In the genomic region with DNA sequence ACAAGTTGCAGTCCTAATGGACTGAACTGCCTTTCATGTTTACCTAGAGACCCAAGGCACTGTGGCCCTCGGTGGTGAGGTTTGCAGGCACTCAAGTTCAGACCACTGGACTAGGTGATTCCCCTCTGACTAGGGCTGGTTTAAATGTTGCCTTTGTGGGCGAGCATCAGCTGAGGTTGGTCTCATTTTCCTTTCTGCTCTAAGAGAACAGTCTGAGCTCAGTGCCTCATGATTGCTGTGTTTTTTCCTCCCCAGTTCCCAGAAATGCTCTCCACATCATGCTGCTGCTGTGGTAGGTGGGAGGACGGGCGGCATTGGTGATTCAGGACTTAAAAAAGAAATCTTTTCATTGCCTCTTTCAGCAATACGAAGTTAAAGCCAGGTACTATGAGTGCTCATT, we compare ENCODE assay signal across 13 cellular contexts.
A peak's percentile ranks its signal among the peaks of the same experiment; 100 is the strongest.
DNase-seq lines count a peak whose midpoint lies in the region; ATAC-seq and TF ChIP-seq lines count a peak whose summit lies in the region.
"Had no signal": no experiment of that assay in that cellular context is flagged by ENCODE, and none has a peak within 500 bp of the region (broad histone marks: within the 10 kb centered on the region; RNA-seq: fewer than 3 reads in every experiment).

No MANE protein-coding gene starts in this region.

- H3K4me1 ChIP-seq in body of pancreas (peaks cover 11% of the 10 kb centered on the region), upper lobe of right lung (no peaks in the 10 kb centered on the region), thyroid gland (no peaks in the 10 kb centered on the region)
- H3K4me1 ChIP-seq: HAP-1 had no signal

- H3K36me3 Mint-ChIP-seq in activated T-cell treated with anti-CD3 and anti-CD28 coated beads, Interleukin-2, amount 50 U/mL, for 4 hours (ENCODE audit: insufficient read depth) = peaks cover 8% of the 10 kb centered on the region

- no peak overlapping the region for H3K4me3 ChIP-seq in body of pancreas
- no peak overlapping the region for H3K4me3 ChIP-seq in upper lobe of right lung
- H3K4me3 ChIP-seq in thyroid gland (replicated peaks in 1 of 3) = no peak overlapping the region
- H3K4me3 ChIP-seq: HAP-1, skin epidermis had no signal

- H3K9me3 ChIP-seq in body of pancreas = no peaks in the 10 kb centered on the region
- H3K9me3 ChIP-seq in upper lobe of right lung = no peaks in the 10 kb centered on the region
- H3K9me3 ChIP-seq in thyroid gland = no peaks in the 10 kb centered on the region
- H3K9me3 ChIP-seq: HAP-1 had no signal

- no peak overlapping the region for H3K4me3 Mint-ChIP-seq in activated T-cell treated with anti-CD3 and anti-CD28 coated beads, Interleukin-2, amount 50 U/mL, for 4 hours
- H3K4me3 Mint-ChIP-seq: CD4-positive, CD25-positive, alpha-beta regulatory T cell; T-helper 1 cell treated with Interleukin-12 subunit alpha and Interleukin-12 subunit beta and Interleukin-4 antibody, amounts not matched to agents 30 μg/mL and 1 μg/mL, for 36 hours had no signal

- no peak for DNase-seq in activated T-cell treated with anti-CD3 and anti-CD28 coated beads, Interleukin-2, amount 50 U/mL, for 4 hours
- DNase-seq in body of pancreas (no peak), upper lobe of right lung (no peak), thyroid gland (no peak)
- DNase-seq in central memory CD4-positive, alpha-beta T cell = no peak
- DNase-seq: mammary epithelial cell had no signal

- peaks cover 2% of the 10 kb centered on the region for H3K4me1 Mint-ChIP-seq in activated T-cell treated with anti-CD3 and anti-CD28 coated beads, Interleukin-2, amount 50 U/mL, for 4 hours (ENCODE audit: low read depth)

- H3K27me3 ChIP-seq in body of pancreas = no peaks in the 10 kb centered on the region
- no peaks in the 10 kb centered on the region for H3K27me3 ChIP-seq in upper lobe of right lung
- H3K27me3 ChIP-seq in thyroid gland = no peaks in the 10 kb centered on the region

- peaks cover 2% of the 10 kb centered on the region for H3K27me3 Mint-ChIP-seq in activated T-cell treated with anti-CD3 and anti-CD28 coated beads, Interleukin-2, amount 50 U/mL, for 4 hours (ENCODE audit: low read depth)

- TF ChIP-seq CTCF in body of pancreas (IDR thresholded peaks at IDR 0.05) (no peak), upper lobe of right lung (IDR thresholded peaks at IDR 0.05) (no peak), thyroid gland (IDR thresholded peaks at IDR 0.05) (no peak)

- intact Hi-C loops in body of pancreas (cut with DNase I) (no loop called here), upper lobe of right lung (cut with DNase I) (no loop called here), thyroid gland (cut with DNase I) (no loop called here)

- WGBS in body of pancreas, 2 donors = 77 to 83% methylated on average over 5 of the region's 5 CpGs
- 86 to 90% methylated on average over 5 of the region's 5 CpGs for WGBS in thyroid gland, 2 donors

- no peak overlapping the region for H3K27ac ChIP-seq in body of pancreas
- no peak overlapping the region for H3K27ac ChIP-seq in upper lobe of right lung
- no peak overlapping the region for H3K27ac ChIP-seq in thyroid gland
- H3K27ac ChIP-seq: skin epidermis had no signal

- H3K36me3 ChIP-seq in body of pancreas (replicated peaks in 1 of 2; ENCODE audit: insufficient read depth in 1 of 2, low read depth in 2 of 2) = no peaks in the 10 kb centered on the region
- no peaks in the 10 kb centered on the region for H3K36me3 ChIP-seq in upper lobe of right lung
- H3K36me3 ChIP-seq in thyroid gland = no peaks in the 10 kb centered on the region
- H3K36me3 ChIP-seq: HAP-1 had no signal

- TF ChIP-seq POLR2A in GM15510 (IDR thresholded peaks at IDR 0.05; ENCODE audit: borderline replicate concordance, extremely low read depth, insufficient read length) (peak; percentile 41), body of pancreas (IDR thresholded peaks at IDR 0.05) (no peak), thyroid gland (IDR thresholded peaks at IDR 0.05) (no peak)

- H3K9me3 Mint-ChIP-seq in activated T-cell treated with anti-CD3 and anti-CD28 coated beads, Interleukin-2, amount 50 U/mL, for 4 hours = peaks cover 10% of the 10 kb centered on the region
- H3K9me3 Mint-ChIP-seq: T-helper 1 cell treated with Interleukin-12 subunit alpha and Interleukin-12 subunit beta and Interleukin-4 antibody, amounts not matched to agents 30 μg/mL and 1 μg/mL, for 36 hours had no signal

- ATAC-seq in GM19395 (IDR thresholded peaks at IDR 0.05; ENCODE audit: unreplicated experiment) (peak; percentile 95), HG02973 (IDR thresholded peaks at IDR 0.05; ENCODE audit: unreplicated experiment) (peak; percentile 97), body of pancreas (no peak), upper lobe of right lung (no peak)
- ATAC-seq in activated T-cell treated with anti-CD3 and anti-CD28 coated beads, Interleukin-2, amount 50 U/mL, for 4 hours = peak; percentile 61 to 62

Comparison
In these comparisons a context has a peak if more than half of its experiments do, and no peak if none do; other contexts are left out.
1. ATAC-seq: peak in GM19395 (single experiment), HG02973 (single experiment) and activated T-cell treated with anti-CD3 and anti-CD28 coated beads, Interleukin-2, amount 50 U/mL, for 4 hours (2 of 2); none in body of pancreas (single experiment) and upper lobe of right lung (single experiment).